Comparison of ENCODE assay signal across 19 cellular contexts in genomic region chr5:11054014-11054413, GRCh38.
A peak's percentile ranks its signal among the peaks of the same experiment; 100 is the strongest.
DNase-seq lines count a peak whose midpoint lies in the region; ATAC-seq lines count a peak whose summit lies in the region.
"Had no signal": no experiment of that assay in that cellular context is flagged by ENCODE, and none has a peak within 500 bp of the region (broad histone marks: within the 10 kb centered on the region; RNA-seq: fewer than 3 reads in every experiment).

No MANE protein-coding gene starts in this region.

- peak overlapping the region; percentile 16 for H3K27ac ChIP-seq in ectodermal cell (ENCODE audit: insufficient read depth, low read depth, low read length, poor library complexity, severe bottlenecking)
- H3K27ac ChIP-seq: A549 had no signal

- H3K4me3 ChIP-seq in ectodermal cell (ENCODE audit: insufficient read depth, low read depth, low read length), result no peak overlapping the region
- H3K4me3 ChIP-seq: A549, HAP-1 had no signal

- 66 to 77% methylated on average over 3 of the region's 3 CpGs for WGBS in ectodermal cell, 2 experiments

- H3K4me1 ChIP-seq in ectodermal cell (ENCODE audit: control insufficient read depth, insufficient read depth, low read length), result no peaks in the 10 kb centered on the region
- H3K4me1 ChIP-seq: A549, HAP-1 had no signal

- no peaks in the 10 kb centered on the region for H3K9me3 ChIP-seq in ectodermal cell (ENCODE audit: control insufficient read depth, low read length)
- H3K9me3 ChIP-seq: A549, HAP-1 had no signal

- no peaks in the 10 kb centered on the region for H3K27me3 ChIP-seq in ectodermal cell (ENCODE audit: control insufficient read depth, insufficient read depth, low read length, poor library complexity, severe bottlenecking)

- peak; percentile 54 for DNase-seq in Ammon's horn (ENCODE audit: low spot score)
- peak; percentile 58 for DNase-seq in medulla oblongata (ENCODE audit: extremely low spot score)
- DNase-seq in putamen (ENCODE audit: low spot score), result peak; percentile 52
- DNase-seq in amygdala (lab: John Stamatoyannopoulos, UW), result no peak
- DNase-seq in NCI-H2081 treated with DMSO at 0.1 percent for 48 hours (lab: John Stamatoyannopoulos, UW), result no peak
- DNase-seq: 8988T; ACHN; AML-193; C1 segment of cervical spinal cord; Calu3; CD4-positive, alpha-beta memory T cell; COR-L47; DMS53; DMS79 treated with DMSO at 0.1 percent for 48 hours; GOT3 had no signal

- no peaks in the 10 kb centered on the region for H3K36me3 ChIP-seq in ectodermal cell (ENCODE audit: control insufficient read depth, insufficient read depth, low read length)
- H3K36me3 ChIP-seq: HAP-1 had no signal

- no peak for ATAC-seq in HG02588 (IDR thresholded peaks at IDR 0.05; ENCODE audit: unreplicated experiment)
- ATAC-seq: A549 had no signal

Comparison
In these comparisons a context has a peak if more than half of its experiments do, and no peak if none do; other contexts are left out.
1. DNase-seq: peak in Ammon's horn (single experiment), medulla oblongata (single experiment) and putamen (single experiment); none in amygdala (0 of 56) and NCI-H2081 treated with DMSO at 0.1 percent for 48 hours (single experiment).